In the genomic region with DNA sequence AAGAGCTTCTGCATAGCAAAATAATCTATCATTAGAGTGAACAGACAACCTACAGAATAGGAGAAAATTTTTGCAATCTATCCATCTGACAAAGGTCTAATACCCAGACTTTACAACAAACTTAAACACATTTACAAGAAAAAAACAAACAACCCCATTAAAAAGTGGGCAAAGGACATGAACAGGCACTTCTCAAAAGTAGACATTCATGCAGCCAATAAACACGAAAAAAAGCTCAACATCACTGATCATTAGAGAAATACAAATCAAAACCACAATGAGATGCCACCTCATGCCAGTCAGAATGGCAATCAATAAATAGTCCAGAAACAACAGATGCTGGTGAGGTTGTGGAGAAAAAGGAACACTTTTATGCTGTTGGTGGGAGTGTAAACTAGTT, we compare ENCODE assay signal across 12 cellular contexts. TPM values are rescaled to one million over a fixed set of nuclear protein-coding genes. Genes with fewer than 3 reads are reported as not detected.
"Had no signal": no experiment of that assay in that cellular context is flagged by ENCODE, and none has a peak within 500 bp of the region (broad histone marks: within the 10 kb centered on the region; RNA-seq: fewer than 3 reads in every experiment).

No MANE protein-coding gene starts in this region.

RNA-seq across cellular contexts. Expression of gene ABHD12B, which starts 56.8 kb away (rescaled TPM):
- total RNA-seq: gastrocnemius medialis, glomerular endothelial cell, left ventricle myocardium superior, lower lobe of right lung, mononuclear cell, osteocyte, prostate gland, sciatic nerve, smooth muscle cell, thoracic aorta, tibial nerve had no signal
- polyA plus RNA-seq: keratinocyte, smooth muscle cell had no signal
